ENCODE assay signal across 28 cellular contexts in genomic region chr4:14833053-14833452, GRCh38.
"Had no signal": no experiment of that assay in that cellular context is flagged by ENCODE, and none has a peak within 500 bp of the region (broad histone marks: within the 10 kb centered on the region; RNA-seq: fewer than 3 reads in every experiment).

No MANE protein-coding gene starts in this region.

- ATAC-seq: effector memory CD8-positive, alpha-beta T cell; esophagus mucosa; foreskin keratinocyte; gastrocnemius medialis; gastroesophageal sphincter; heart left ventricle; heart right ventricle had no signal

- H3K36me3 ChIP-seq: colonic mucosa, esophagus muscularis mucosa, esophagus squamous epithelium, gastrocnemius medialis, gastroesophageal sphincter, heart left ventricle, heart right ventricle had no signal

- FAIRE-seq: endometrium, endothelial cell of umbilical vein, frontal cortex had no signal

- H3K27ac Mint-ChIP-seq: dendritic cell treated with granulocyte-macrophage colony-stimulating factor and Interleukin-4, amounts not matched to agents 40 ng/mL and 50 ng/mL, for 4 days; effector memory CD8-positive, alpha-beta T cell; endodermal cell had no signal

- H3K4me3 ChIP-seq: colonic mucosa, coronary artery, dorsolateral prefrontal cortex, esophagus muscularis mucosa, esophagus squamous epithelium, gastrocnemius medialis, gastroesophageal sphincter, heart left ventricle, heart right ventricle had no signal

- H3K4me1 ChIP-seq: colonic mucosa, foreskin keratinocyte, gastrocnemius medialis, heart left ventricle had no signal

- H3K4me3 Mint-ChIP-seq: dendritic cell treated with granulocyte-macrophage colony-stimulating factor and Interleukin-4, amounts not matched to agents 40 ng/mL and 50 ng/mL, for 4 days; effector memory CD8-positive, alpha-beta T cell; endodermal cell had no signal

- DNase-seq: colonic mucosa; cortex of kidney; dermis blood vessel endothelial cell; dorsolateral prefrontal cortex; effector CD4-positive, alpha-beta T cell; effector CD8-positive, alpha-beta T cell; effector memory CD4-positive, alpha-beta T cell; effector memory CD8-positive, alpha-beta T cell; endodermal cell; erythroblast; esophagus squamous epithelium; foreskin fibroblast; foreskin keratinocyte; foreskin melanocyte; gastrocnemius medialis; glutamatergic neuron; head of caudate nucleus; heart left ventricle; heart right ventricle had no signal

- H3K27me3 ChIP-seq: colonic mucosa, dorsolateral prefrontal cortex, esophagus muscularis mucosa, esophagus squamous epithelium, foreskin keratinocyte, gastrocnemius medialis, gastroesophageal sphincter, heart left ventricle, heart right ventricle had no signal

- H3K27ac ChIP-seq: colonic mucosa, coronary artery, dorsolateral prefrontal cortex, epithelial cell of prostate, esophagus muscularis mucosa, esophagus squamous epithelium, foreskin keratinocyte, gastrocnemius medialis, gastroesophageal sphincter, heart left ventricle, heart right ventricle had no signal

- H3K4me1 Mint-ChIP-seq: endodermal cell had no signal

- H3K9me3 ChIP-seq: colonic mucosa, esophagus muscularis mucosa, esophagus squamous epithelium, gastrocnemius medialis, gastroesophageal sphincter, heart left ventricle had no signal

- H3K9me3 Mint-ChIP-seq: dendritic cell treated with granulocyte-macrophage colony-stimulating factor and Interleukin-4, amounts not matched to agents 40 ng/mL and 50 ng/mL, for 4 days; effector memory CD8-positive, alpha-beta T cell; endodermal cell had no signal
